1 cellular context compared by ENCODE assay signal in the genomic region with DNA sequence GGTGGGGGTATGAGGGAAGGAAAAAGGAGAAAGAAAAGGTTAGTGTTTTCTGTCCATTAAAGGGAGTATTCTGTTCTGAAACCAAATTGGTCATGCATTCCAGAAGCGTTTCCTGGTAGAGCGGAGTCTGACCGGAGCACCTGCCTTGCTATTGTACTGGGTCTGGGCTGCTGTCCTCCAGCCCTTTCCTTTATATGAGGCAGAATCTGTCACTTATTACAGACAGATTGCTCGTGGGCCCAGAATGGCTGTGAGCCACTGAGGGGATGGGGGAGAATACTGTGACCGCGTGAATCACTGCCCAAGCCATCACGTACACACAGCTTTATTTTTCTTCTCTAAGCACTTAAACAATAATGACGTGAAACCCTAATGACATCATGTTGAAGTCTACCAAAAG.
TF ChIP-seq lines count a peak whose summit lies in the region.

No MANE protein-coding gene starts in this region.

TF ChIP-seq in HepG2, 621 proteins besides CTCF, POLR2A, EP300 and RAD21:
- peak; percentile 70 for TF ChIP-seq CREB1 (IDR thresholded peaks at IDR 0.05)
- TF ChIP-seq CREB1 (CRISPR knock-in tag; IDR thresholded peaks at IDR 0.05), result no peak
- TF ChIP-seq HOMEZ (CRISPR knock-in tag; IDR thresholded peaks at IDR 0.05; ENCODE audit: low read depth), result no peak
TF ChIP-seq in HepG2: peak in this region for 1.
